Comparison of ENCODE assay signal across 9 cellular contexts in genomic region chr15:43330780-43331086, GRCh38. TPM values are rescaled to one million over a fixed set of nuclear protein-coding genes. Genes with fewer than 3 reads are reported as not detected.
DNase-seq lines count a peak whose midpoint lies in the region; ATAC-seq and TF ChIP-seq lines count a peak whose summit lies in the region.
"Had no signal": no experiment of that assay in that cellular context is flagged by ENCODE, and none has a peak within 500 bp of the region (broad histone marks: within the 10 kb centered on the region; RNA-seq: fewer than 3 reads in every experiment).

No MANE protein-coding gene starts in this region.

- H3K27ac ChIP-seq in lung (ENCODE audit: low read depth in 1 of 2, low read length in 1 of 2) (peak overlapping the region; percentile 97 to 100), aorta (ENCODE audit: low read depth in 1 of 2, low read length in 2 of 2) (peak overlapping the region in 1 of 2 donors; percentile 60)

- 5% methylated on average over 7 of the region's 7 CpGs for WGBS in lung, 2 donors
- 3 to 5% methylated on average over 7 of the region's 7 CpGs for WGBS in aorta, 2 donors

- H3K27ac Mint-ChIP-seq in T-helper 1 cell treated with Interleukin-12 subunit alpha and Interleukin-12 subunit beta and Interleukin-4 antibody, amounts not matched to agents 30 μg/mL and 1 μg/mL, for 36 hours, result peak overlapping the region; percentile 97
- peak overlapping the region; percentile 96 for H3K27ac Mint-ChIP-seq in activated naive CD8-positive, alpha-beta T cell treated with anti-CD3 and anti-CD28 coated beads, Interleukin-2, amount 50 U/mL, for 24 hours

- H3K4me3 ChIP-seq in lung (peak overlapping the region; percentile 95), aorta (ENCODE audit: low read length in 2 of 2) (peak overlapping the region; percentile 18 to 67)

- H3K36me3 Mint-ChIP-seq in T-helper 1 cell treated with Interleukin-12 subunit alpha and Interleukin-12 subunit beta and Interleukin-4 antibody, amounts not matched to agents 30 μg/mL and 1 μg/mL, for 36 hours (ENCODE audit: low read depth), result peaks cover 31% of the 10 kb centered on the region
- H3K36me3 Mint-ChIP-seq in activated naive CD8-positive, alpha-beta T cell treated with anti-CD3 and anti-CD28 coated beads, Interleukin-2, amount 50 U/mL, for 24 hours (ENCODE audit: low read depth), result peaks cover 44% of the 10 kb centered on the region

- H3K4me1 ChIP-seq in lung (ENCODE audit: control insufficient read depth in 2 of 2, insufficient read depth in 2 of 2, low read length in 2 of 2) (peaks cover 11 to 19% of the 10 kb centered on the region in 2 donors), aorta (ENCODE audit: control insufficient read depth in 1 of 2, insufficient read depth in 2 of 2, low read length in 2 of 2) (peaks cover 0 to 2% of the 10 kb centered on the region in 2 donors)

- H3K9me3 Mint-ChIP-seq in T-helper 1 cell treated with Interleukin-12 subunit alpha and Interleukin-12 subunit beta and Interleukin-4 antibody, amounts not matched to agents 30 μg/mL and 1 μg/mL, for 36 hours, result no peaks in the 10 kb centered on the region
- no peaks in the 10 kb centered on the region for H3K9me3 Mint-ChIP-seq in activated naive CD8-positive, alpha-beta T cell treated with anti-CD3 and anti-CD28 coated beads, Interleukin-2, amount 50 U/mL, for 24 hours

- H3K27me3 ChIP-seq in lung (ENCODE audit: control insufficient read depth, insufficient read depth) (no peaks in the 10 kb centered on the region), aorta (ENCODE audit: control insufficient read depth in 1 of 2, insufficient read depth in 2 of 2, low read length in 1 of 2) (no peaks in the 10 kb centered on the region)

- peaks cover 24% of the 10 kb centered on the region for H3K4me1 Mint-ChIP-seq in T-helper 1 cell treated with Interleukin-12 subunit alpha and Interleukin-12 subunit beta and Interleukin-4 antibody, amounts not matched to agents 30 μg/mL and 1 μg/mL, for 36 hours (ENCODE audit: low read depth)
- peaks cover 34% of the 10 kb centered on the region for H3K4me1 Mint-ChIP-seq in activated naive CD8-positive, alpha-beta T cell treated with anti-CD3 and anti-CD28 coated beads, Interleukin-2, amount 50 U/mL, for 24 hours

- DNase-seq in T-helper 1 cell, result no peak
- DNase-seq in activated naive CD8-positive, alpha-beta T cell treated with anti-CD3 and anti-CD28 coated beads, Interleukin-2, amount 50 U/mL, for 24 hours, result no peak
- no peak for DNase-seq in lung (ENCODE audit: low spot score)
- no peak for DNase-seq in aorta
- no peak for DNase-seq in GM03348 (ENCODE audit: low spot score)
- DNase-seq in epidermal melanocyte (ENCODE audit: insufficient read length, low spot score), result no peak

- peak overlapping the region; percentile 89 for H3K4me3 Mint-ChIP-seq in T-helper 1 cell treated with Interleukin-12 subunit alpha and Interleukin-12 subunit beta and Interleukin-4 antibody, amounts not matched to agents 30 μg/mL and 1 μg/mL, for 36 hours
- peak overlapping the region; percentile 91 for H3K4me3 Mint-ChIP-seq in activated naive CD8-positive, alpha-beta T cell treated with anti-CD3 and anti-CD28 coated beads, Interleukin-2, amount 50 U/mL, for 24 hours

- no peaks in the 10 kb centered on the region for H3K9me3 ChIP-seq in lung (ENCODE audit: control insufficient read depth in 2 of 2, insufficient read depth in 1 of 2, low read length in 1 of 2)
- H3K9me3 ChIP-seq in aorta (ENCODE audit: control insufficient read depth, low read length), result no peaks in the 10 kb centered on the region

- no peaks in the 10 kb centered on the region for H3K27me3 Mint-ChIP-seq in T-helper 1 cell treated with Interleukin-12 subunit alpha and Interleukin-12 subunit beta and Interleukin-4 antibody, amounts not matched to agents 30 μg/mL and 1 μg/mL, for 36 hours (ENCODE audit: low read depth)
- H3K27me3 Mint-ChIP-seq in activated naive CD8-positive, alpha-beta T cell treated with anti-CD3 and anti-CD28 coated beads, Interleukin-2, amount 50 U/mL, for 24 hours, result no peaks in the 10 kb centered on the region

- TF ChIP-seq CTCF in lung (IDR thresholded peaks at IDR 0.05; ENCODE audit: control extremely low read depth, extremely low read depth), result no peak

- H3K36me3 ChIP-seq in lung (ENCODE audit: control insufficient read depth in 2 of 2, insufficient read depth in 2 of 2, low read length in 2 of 2), result peaks cover 0 to 2% of the 10 kb centered on the region in 2 donors
- no peaks in the 10 kb centered on the region for H3K36me3 ChIP-seq in aorta (ENCODE audit: control insufficient read depth in 1 of 2, insufficient read depth in 2 of 2, low read length in 1 of 2)

- intact Hi-C loops in aorta (cut with DNase I), result no loop called here

- peak; percentile 25 for ATAC-seq in HG03064 (IDR thresholded peaks at IDR 0.05; ENCODE audit: low read depth, unreplicated experiment)
- peak; percentile 12 for ATAC-seq in activated naive CD8-positive, alpha-beta T cell treated with anti-CD3 and anti-CD28 coated beads, Interleukin-2, amount 50 U/mL, for 24 hours
- no peak for ATAC-seq in lung (ENCODE audit: insufficient read depth, low FRiP score)
- ATAC-seq in aorta (ENCODE audit: low FRiP score), result no peak

RNA-seq across cellular contexts. Expression of gene LCMT2, which starts 0.4 kb away (rescaled TPM):
- total RNA-seq in lung (10 to 100 TPM in 1 of 2 donors, 1 to 10 TPM in 1; 3.4 to 10.6 TPM), aorta (1 to 10 TPM; 7.5 to 9.2 TPM)
- polyA plus RNA-seq in lung (1 to 10 TPM; 3.3 to 5.4 TPM), aorta (1 to 10 TPM; 1.3 to 4.3 TPM)

RNA-seq across cellular contexts. Expression of gene TGM7, which starts 28.7 kb away (rescaled TPM):
- not detected for total RNA-seq in lung
- polyA plus RNA-seq in lung, result not detected
- not detected for total RNA-seq in aorta
- not detected for polyA plus RNA-seq in aorta
- total RNA-seq: dermis microvascular lymphatic vessel endothelial cell had no signal

RNA-seq across cellular contexts. Expression of gene ZSCAN29, which starts 40.1 kb away (rescaled TPM):
- total RNA-seq in lung (10 to 100 TPM; 20.1 to 37.7 TPM), aorta (10 to 100 TPM; 20.3 to 21.7 TPM)
- polyA plus RNA-seq in lung (1 to 10 TPM; 6.4 to 7.5 TPM), aorta (1 to 10 TPM; 4.2 to 5.0 TPM)

RNA-seq across cellular contexts. Expression of gene TUBGCP4, which starts 40.2 kb away (rescaled TPM):
- total RNA-seq in lung (10 to 100 TPM; 16.5 to 17.0 TPM), aorta (10 to 100 TPM; 14.6 to 16.3 TPM)
- polyA plus RNA-seq in lung (1 to 10 TPM; 5.4 to 7.6 TPM), aorta (1 to 10 TPM; 3.5 to 6.0 TPM)

Comparison
In these comparisons a context has a peak if more than half of its experiments do, and no peak if none do; other contexts are left out.
1. ATAC-seq: peak in HG03064 (single experiment) and activated naive CD8-positive, alpha-beta T cell treated with anti-CD3 and anti-CD28 coated beads, Interleukin-2, amount 50 U/mL, for 24 hours (single experiment); none in lung (single experiment) and aorta (single experiment).